ENCODE assay signal across 9 cellular contexts in the genomic region with DNA sequence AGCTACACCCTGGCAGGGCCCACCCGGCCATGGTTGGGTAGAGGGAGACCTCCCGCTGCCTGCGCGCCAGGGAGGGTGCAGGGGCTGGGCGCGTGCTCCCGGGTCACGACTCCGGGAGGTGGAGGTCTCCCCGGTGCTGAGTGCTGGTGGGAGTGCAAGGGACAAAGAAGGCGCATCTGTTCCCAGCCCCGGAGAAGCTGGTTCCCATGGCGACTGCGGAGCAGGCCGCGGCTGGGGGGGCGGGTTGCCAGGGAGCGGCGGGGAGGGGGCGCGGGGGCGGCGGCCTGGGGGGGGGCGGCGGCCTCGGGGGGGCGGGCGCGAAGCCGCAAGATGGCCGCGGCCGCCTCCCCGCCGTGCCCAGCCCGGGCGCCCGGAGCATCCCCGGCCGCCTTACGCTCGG. TPM values are rescaled to one million over a fixed set of nuclear protein-coding genes. Genes with fewer than 3 reads are reported as not detected.
DNase-seq lines count a peak whose midpoint lies in the region; ATAC-seq, FAIRE-seq and TF ChIP-seq lines count a peak whose summit lies in the region.
"Had no signal": no experiment of that assay in that cellular context is flagged by ENCODE, and none has a peak within 500 bp of the region (broad histone marks: within the 10 kb centered on the region; RNA-seq: fewer than 3 reads in every experiment).

No MANE protein-coding gene starts in this region.

- intact Hi-C loops in breast epithelium (cut with DNase I; ENCODE audit: low total_unique reads), result no loop called here

- H3K9me3 ChIP-seq in breast epithelium (no peaks in the 10 kb centered on the region), mesodermal cell (ENCODE audit: control insufficient read depth, low read length) (no peaks in the 10 kb centered on the region)

- no peak for TF ChIP-seq POLR2A in breast epithelium (IDR thresholded peaks at IDR 0.05)

- TF ChIP-seq CTCF in AG04449 (IDR thresholded peaks at IDR 0.05; ENCODE audit: insufficient read depth, low read length, missing control alignments), result no peak
- no peak for TF ChIP-seq CTCF in HFF-Myc (IDR thresholded peaks at IDR 0.05; ENCODE audit: low read depth, low read length, missing control alignments)
- no peak for TF ChIP-seq CTCF in breast epithelium (IDR thresholded peaks at IDR 0.05)

- FAIRE-seq in RCC 7860 (lab: Jason Lieb, UNC), result no peak

- H3K27ac ChIP-seq in breast epithelium, result peak overlapping the region in 1 of 2 donors; percentile 97
- no peak overlapping the region for H3K27ac ChIP-seq in mesodermal cell (ENCODE audit: low read depth, low read length, severe bottlenecking)

- CTCF ChIA-PET in AG04449 (lab: Yijun Ruan, JAX), result interaction anchor here (0.9 to 1.6 kb wide), 3 partner anchors 11 to 123 kb away, joined by 5 to 7 read pairs (median 5); no protein-coding TSS in a partner anchor

- WGBS in mesodermal cell (ENCODE audit: insufficient coverage in 2 of 2), 2 experiments, result 4 to 15% methylated on average over 13 to 26 of the region's 42 CpGs

- H3K36me3 ChIP-seq in breast epithelium (no peaks in the 10 kb centered on the region), mesodermal cell (ENCODE audit: control insufficient read depth, insufficient read depth, low read length) (peaks cover 29% of the 10 kb centered on the region)

- POLR2A ChIA-PET in AG04449 (lab: Yijun Ruan, JAX), result interaction anchor here (0.5 to 2.1 kb wide), 3 partner anchors 16 to 188 kb away, joined by 3 to 6 read pairs (median 4); a partner anchor contains a TSS

- H3K4me1 ChIP-seq in breast epithelium (peaks cover 8 to 10% of the 10 kb centered on the region in 2 donors), mesodermal cell (ENCODE audit: control insufficient read depth, insufficient read depth, low read length, poor library complexity, severe bottlenecking) (peaks cover 17% of the 10 kb centered on the region)

- DNase-seq in AG04449 (ENCODE audit: low read depth, low spot score) (no peak), HFF-Myc (ENCODE audit: extremely low read depth, low read depth) (no peak), breast epithelium (ENCODE audit: low spot score in 2 of 2) (no peak), RCC 7860 (ENCODE audit: low spot score) (no peak), GM19240 (ENCODE audit: insufficient read length, low spot score) (no peak), HK-2 (ENCODE audit: unreplicated experiment) (no peak)
- DNase-seq: activated CD4-positive, alpha-beta T cell treated with anti-CD3 and anti-CD28 coated beads, Interleukin-2, amount 50 U/mL, for 1 hour had no signal

- ATAC-seq in HG02852 (IDR thresholded peaks at IDR 0.05; ENCODE audit: unreplicated experiment), result no peak

- no peaks in the 10 kb centered on the region for H3K27me3 ChIP-seq in breast epithelium

- H3K4me3 ChIP-seq in AG04449 (ENCODE audit: low read depth, low read length), result peak overlapping the region; percentile 74
- peak overlapping the region; percentile 73 for H3K4me3 ChIP-seq in HFF-Myc (replicated peaks; ENCODE audit: low read depth, low read length)
- peak overlapping the region; percentile 47 to 87 (median 64) for H3K4me3 ChIP-seq in breast epithelium
- peak overlapping the region; percentile 72 for H3K4me3 ChIP-seq in mesodermal cell (ENCODE audit: extremely low read depth, insufficient read depth, low read length, poor library complexity, severe bottlenecking)

RNA-seq across cellular contexts. Expression of a gene that starts 1.2 kb away (rescaled TPM):
- total RNA-seq in breast epithelium, result 1 to 10 TPM in 1 of 3 donors, under 1 TPM in 1, not detected in 1; 0.98 to 4.8 TPM
- 11.5 TPM for polyA plus RNA-seq in mesodermal cell (2013, experiment 1 of 2)
- polyA plus RNA-seq in mesodermal cell (2013, experiment 2 of 2), result 12.2 TPM

RNA-seq across cellular contexts. Expression of a gene that starts 5.0 kb away (rescaled TPM):
- 10 to 100 TPM; 47.6 to 64.9 (median 61.3) TPM for total RNA-seq in breast epithelium
- 132 TPM for polyA plus RNA-seq in mesodermal cell (2013, experiment 1 of 2)
- polyA plus RNA-seq in mesodermal cell (2013, experiment 2 of 2), result 98.5 TPM

RNA-seq across cellular contexts. Expression of a gene that starts 11.8 kb away (rescaled TPM):
- total RNA-seq in breast epithelium, result 10 to 100 TPM; 13.8 to 28.5 (median 22.4) TPM
- polyA plus RNA-seq in mesodermal cell (2013, experiment 1 of 2), result 101 TPM
- polyA plus RNA-seq in mesodermal cell (2013, experiment 2 of 2), result 84.0 TPM

RNA-seq across cellular contexts. Expression of a gene that starts 31.0 kb away (rescaled TPM):
- 10 to 100 TPM; 32.8 to 55.0 (median 52.1) TPM for total RNA-seq in breast epithelium
- 51.9 TPM for polyA plus RNA-seq in mesodermal cell (2013, experiment 1 of 2)
- 51.1 TPM for polyA plus RNA-seq in mesodermal cell (2013, experiment 2 of 2)

RNA-seq across cellular contexts. Expression of a gene that starts 32.6 kb away (rescaled TPM):
- 100 to 1,000 TPM; 458 to 758 (median 656) TPM for total RNA-seq in breast epithelium
- 231 TPM for polyA plus RNA-seq in mesodermal cell (2013, experiment 1 of 2)
- 221 TPM for polyA plus RNA-seq in mesodermal cell (2013, experiment 2 of 2)
